26 cellular contexts compared by ENCODE assay signal in genomic region chr5:103755974-103756373, GRCh38.
"Had no signal": no experiment of that assay in that cellular context is flagged by ENCODE, and none has a peak within 500 bp of the region (broad histone marks: within the 10 kb centered on the region; RNA-seq: fewer than 3 reads in every experiment).

No MANE protein-coding gene starts in this region.

- DNase-seq: activated CD4-positive, alpha-beta memory T cell treated with anti-CD3 and anti-CD28 coated beads, Interleukin-2, amount 10 ng/mL, durations not matched to agents 7 days and 5 days; activated CD4-positive, alpha-beta T cell treated with anti-CD3 and anti-CD28 coated beads for 1 hour; activated CD4-positive, alpha-beta T cell treated with anti-CD3 and anti-CD28 coated beads for 36 hours; activated CD4-positive, alpha-beta T cell treated with anti-CD3 and anti-CD28 coated beads for 48 hours; activated CD4-positive, alpha-beta T cell treated with anti-CD3 and anti-CD28 coated beads, Interleukin-2, amount 10 ng/mL, durations not matched to agents 7 days and 5 days; activated CD4-positive, alpha-beta T cell treated with anti-CD3 and anti-CD28 coated beads, Interleukin-2, amount 50 U/mL, for 48 hours; activated CD4-positive, CD25-positive, alpha-beta regulatory T cell; activated CD8-positive, alpha-beta memory T cell treated with anti-CD3 and anti-CD28 coated beads for 24 hours; activated CD8-positive, alpha-beta memory T cell treated with anti-CD3 and anti-CD28 coated beads, Interleukin-2, amount 10 ng/mL, durations not matched to agents 7 days and 5 days; activated CD8-positive, alpha-beta memory T cell treated with anti-CD3 and anti-CD28 coated beads, Interleukin-2, amount 50 U/mL, for 48 hours; activated CD8-positive, alpha-beta T cell treated with anti-CD3 and anti-CD28 coated beads, Interleukin-2, amount 10 ng/mL, durations not matched to agents 7 days and 5 days; activated effector memory CD4-positive, alpha-beta T cell treated with Interleukin-2 at 50 U/mL for 16 hours; activated gamma-delta T cell; activated naive CD4-positive, alpha-beta T cell treated with anti-CD3 and anti-CD28 coated beads, Interleukin-2, amount 10 ng/mL, durations not matched to agents 7 days and 5 days; activated naive CD4-positive, alpha-beta T cell treated with Interleukin-2 at 50 U/mL for 16 hours; activated naive CD8-positive, alpha-beta T cell treated with anti-CD3 and anti-CD28 coated beads, Interleukin-2, amount 10 ng/mL, durations not matched to agents 7 days and 5 days; activated naive CD8-positive, alpha-beta T cell treated with anti-CD3 and anti-CD28 coated beads, Interleukin-2, amount 50 U/mL, for 24 hours; activated T-cell treated with anti-CD3 and anti-CD28 coated beads, Interleukin-2, amount 50 U/mL, for 24 hours; activated T-cell treated with anti-CD3 and anti-CD28 coated beads, Interleukin-2, amount 50 U/mL, for 48 hours; amygdala; anterior cingulate cortex; caudate nucleus; cerebellar nuclear complex; T-helper 2 cell; T-helper 9 cell had no signal

- ATAC-seq: activated CD4-positive, alpha-beta T cell treated with anti-CD3 and anti-CD28 coated beads for 36 hours; activated CD4-positive, CD25-positive, alpha-beta regulatory T cell treated with anti-CD3 and anti-CD28 coated beads, Interleukin-2, amount 50 U/mL, for 24 hours; activated CD8-positive, alpha-beta memory T cell treated with anti-CD3 and anti-CD28 coated beads, Interleukin-2, amount 10 ng/mL, durations not matched to agents 7 days and 5 days; activated CD8-positive, alpha-beta T cell treated with anti-CD3 and anti-CD28 coated beads, Interleukin-2, amount 10 ng/mL, durations not matched to agents 7 days and 5 days; activated naive CD8-positive, alpha-beta T cell treated with anti-CD3 and anti-CD28 coated beads, Interleukin-2, amount 50 U/mL, for 24 hours had no signal
